ENCODE assay signal across 1 cellular context in genomic region chr15:75140080-75140879, GRCh38.
TF ChIP-seq lines count a peak whose summit lies in the region.

No MANE protein-coding gene starts in this region.

TF ChIP-seq in HepG2, 621 proteins besides CTCF, POLR2A, EP300 and RAD21 (continued from another document and continues in another):
- TF ChIP-seq, protein P1, sequence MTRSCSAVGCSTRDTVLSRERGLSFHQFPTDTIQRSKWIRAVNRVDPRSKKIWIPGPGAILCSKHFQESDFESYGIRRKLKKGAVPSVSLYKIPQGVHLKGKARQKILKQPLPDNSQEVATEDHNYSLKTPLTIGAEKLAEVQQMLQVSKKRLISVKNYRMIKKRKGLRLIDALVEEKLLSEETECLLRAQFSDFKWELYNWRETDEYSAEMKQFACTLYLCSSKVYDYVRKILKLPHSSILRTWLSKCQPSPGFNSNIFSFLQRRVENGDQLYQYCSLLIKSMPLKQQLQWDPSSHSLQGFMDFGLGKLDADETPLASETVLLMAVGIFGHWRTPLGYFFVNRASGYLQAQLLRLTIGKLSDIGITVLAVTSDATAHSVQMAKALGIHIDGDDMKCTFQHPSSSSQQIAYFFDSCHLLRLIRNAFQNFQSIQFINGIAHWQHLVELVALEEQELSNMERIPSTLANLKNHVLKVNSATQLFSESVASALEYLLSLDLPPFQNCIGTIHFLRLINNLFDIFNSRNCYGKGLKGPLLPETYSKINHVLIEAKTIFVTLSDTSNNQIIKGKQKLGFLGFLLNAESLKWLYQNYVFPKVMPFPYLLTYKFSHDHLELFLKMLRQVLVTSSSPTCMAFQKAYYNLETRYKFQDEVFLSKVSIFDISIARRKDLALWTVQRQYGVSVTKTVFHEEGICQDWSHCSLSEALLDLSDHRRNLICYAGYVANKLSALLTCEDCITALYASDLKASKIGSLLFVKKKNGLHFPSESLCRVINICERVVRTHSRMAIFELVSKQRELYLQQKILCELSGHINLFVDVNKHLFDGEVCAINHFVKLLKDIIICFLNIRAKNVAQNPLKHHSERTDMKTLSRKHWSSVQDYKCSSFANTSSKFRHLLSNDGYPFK (CRISPR knock-in tag; IDR thresholded peaks at IDR 0.05; ENCODE audit: borderline replicate concordance) = peak; percentile 68; the same call in 1 of the 2 replicates
- TF ChIP-seq NR2F1 (CRISPR knock-in tag; IDR thresholded peaks at IDR 0.05) (no peak), REPIN1 (CRISPR knock-in tag; IDR thresholded peaks at IDR 0.05; ENCODE audit: borderline replicate concordance, low read depth) (peak; percentile 88), HOXA5 (CRISPR knock-in tag; IDR thresholded peaks at IDR 0.05) (no peak), SKI (IDR thresholded peaks at IDR 0.05; ENCODE audit: partially characterized antibody) (peak; percentile 43), PAX8 (CRISPR knock-in tag; IDR thresholded peaks at IDR 0.05; ENCODE audit: borderline replicate concordance) (no peak), FIP1L1 (IDR thresholded peaks at IDR 0.05; ENCODE audit: borderline replicate concordance, insufficient read depth, low read depth, low read length) (no peak), NPAS2 (CRISPR knock-in tag; IDR thresholded peaks at IDR 0.05; ENCODE audit: borderline replicate concordance) (no peak), MZF1 (CRISPR knock-in tag; IDR thresholded peaks at IDR 0.05; ENCODE audit: borderline replicate concordance) (no peak), ZSCAN31 (CRISPR knock-in tag; IDR thresholded peaks at IDR 0.05; ENCODE audit: low read depth) (peak; percentile 69; the same call in 1 of the 2 replicates), ZKSCAN5 (CRISPR knock-in tag; IDR thresholded peaks at IDR 0.05) (no peak), HIVEP1 (CRISPR knock-in tag; IDR thresholded peaks at IDR 0.05) (0 out of 2 replicates have a peak, but pooled peaks have one; percentile 37), CEBPZ (IDR thresholded peaks at IDR 0.05; ENCODE audit: low read length) (no peak), ZNF556 (CRISPR knock-in tag; IDR thresholded peaks at IDR 0.05; ENCODE audit: borderline replicate concordance) (no peak; the same call in 1 of the 2 replicates), GATA4 (IDR thresholded peaks at IDR 0.05; ENCODE audit: borderline replicate concordance, low read depth) (peak; percentile 100), IRX3 (CRISPR knock-in tag; IDR thresholded peaks at IDR 0.05; ENCODE audit: borderline replicate concordance, low read depth) (no peak), FOXM1 (CRISPR knock-in tag; IDR thresholded peaks at IDR 0.05) (no peak), NR0B2 (CRISPR knock-in tag; IDR thresholded peaks at IDR 0.05) (no peak), ZMYM2 (CRISPR knock-in tag; IDR thresholded peaks at IDR 0.05) (peak; percentile 78), ZNF264 (CRISPR knock-in tag; IDR thresholded peaks at IDR 0.05) (peak; percentile 96), ZNF333 (CRISPR knock-in tag; IDR thresholded peaks at IDR 0.05; ENCODE audit: borderline replicate concordance) (no peak), FOXA3 (CRISPR knock-in tag; IDR thresholded peaks at IDR 0.05) (peak; percentile 86), ZNF350 (CRISPR knock-in tag; IDR thresholded peaks at IDR 0.05; ENCODE audit: borderline replicate concordance, low read depth) (peak; percentile 81; the same call in 1 of the 2 replicates), CHCHD3 (CRISPR knock-in tag; IDR thresholded peaks at IDR 0.05) (no peak), SRSF4 (IDR thresholded peaks at IDR 0.05; ENCODE audit: low read depth, low read length, poor library complexity, severe bottlenecking) (no peak), FOSL2 (CRISPR knock-in tag; IDR thresholded peaks at IDR 0.05) (peak; percentile 74)
- TF ChIP-seq, protein P2, sequence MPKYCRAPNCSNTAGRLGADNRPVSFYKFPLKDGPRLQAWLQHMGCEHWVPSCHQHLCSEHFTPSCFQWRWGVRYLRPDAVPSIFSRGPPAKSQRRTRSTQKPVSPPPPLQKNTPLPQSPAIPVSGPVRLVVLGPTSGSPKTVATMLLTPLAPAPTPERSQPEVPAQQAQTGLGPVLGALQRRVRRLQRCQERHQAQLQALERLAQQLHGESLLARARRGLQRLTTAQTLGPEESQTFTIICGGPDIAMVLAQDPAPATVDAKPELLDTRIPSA (CRISPR knock-in tag; IDR thresholded peaks at IDR 0.05; ENCODE audit: borderline replicate concordance) = no peak
- TF ChIP-seq, protein P3, sequence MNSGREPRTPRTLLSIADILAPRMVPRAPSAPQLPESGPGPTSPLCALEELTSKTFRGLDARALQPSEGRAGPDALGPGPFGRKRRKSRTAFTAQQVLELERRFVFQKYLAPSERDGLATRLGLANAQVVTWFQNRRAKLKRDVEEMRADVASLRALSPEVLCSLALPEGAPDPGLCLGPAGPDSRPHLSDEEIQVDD (CRISPR knock-in tag; IDR thresholded peaks at IDR 0.05; ENCODE audit: borderline replicate concordance) = no peak
- TF ChIP-seq, protein P4, sequence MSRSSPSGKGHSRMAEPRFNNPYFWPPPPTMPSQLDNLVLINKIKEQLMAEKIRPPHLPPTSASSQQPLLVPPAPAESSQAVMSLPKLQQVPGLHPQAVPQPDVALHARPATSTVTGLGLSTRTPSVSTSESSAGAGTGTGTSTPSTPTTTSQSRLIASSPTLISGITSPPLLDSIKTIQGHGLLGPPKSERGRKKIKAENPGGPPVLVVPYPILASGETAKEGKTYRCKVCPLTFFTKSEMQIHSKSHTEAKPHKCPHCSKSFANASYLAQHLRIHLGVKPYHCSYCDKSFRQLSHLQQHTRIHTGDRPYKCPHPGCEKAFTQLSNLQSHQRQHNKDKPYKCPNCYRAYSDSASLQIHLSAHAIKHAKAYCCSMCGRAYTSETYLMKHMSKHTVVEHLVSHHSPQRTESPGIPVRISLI (CRISPR knock-in tag; IDR thresholded peaks at IDR 0.05; ENCODE audit: borderline replicate concordance) = peak; percentile 51; the same call in 1 of the 2 replicates
- TF ChIP-seq, protein P5, sequence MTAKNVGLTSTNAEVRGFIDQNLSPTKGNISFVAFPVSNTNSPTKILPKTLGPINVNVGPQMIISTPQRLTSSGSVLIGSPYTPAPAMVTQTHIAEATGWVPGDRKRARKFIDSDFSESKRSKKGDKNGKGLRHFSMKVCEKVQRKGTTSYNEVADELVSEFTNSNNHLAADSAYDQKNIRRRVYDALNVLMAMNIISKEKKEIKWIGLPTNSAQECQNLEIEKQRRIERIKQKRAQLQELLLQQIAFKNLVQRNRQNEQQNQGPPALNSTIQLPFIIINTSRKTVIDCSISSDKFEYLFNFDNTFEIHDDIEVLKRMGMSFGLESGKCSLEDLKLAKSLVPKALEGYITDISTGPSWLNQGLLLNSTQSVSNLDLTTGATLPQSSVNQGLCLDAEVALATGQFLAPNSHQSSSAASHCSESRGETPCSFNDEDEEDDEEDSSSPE (CRISPR knock-in tag; IDR thresholded peaks at IDR 0.05) = 0 out of 2 replicates have a peak, but pooled peaks have one; percentile 16
- TF ChIP-seq, protein P6, sequence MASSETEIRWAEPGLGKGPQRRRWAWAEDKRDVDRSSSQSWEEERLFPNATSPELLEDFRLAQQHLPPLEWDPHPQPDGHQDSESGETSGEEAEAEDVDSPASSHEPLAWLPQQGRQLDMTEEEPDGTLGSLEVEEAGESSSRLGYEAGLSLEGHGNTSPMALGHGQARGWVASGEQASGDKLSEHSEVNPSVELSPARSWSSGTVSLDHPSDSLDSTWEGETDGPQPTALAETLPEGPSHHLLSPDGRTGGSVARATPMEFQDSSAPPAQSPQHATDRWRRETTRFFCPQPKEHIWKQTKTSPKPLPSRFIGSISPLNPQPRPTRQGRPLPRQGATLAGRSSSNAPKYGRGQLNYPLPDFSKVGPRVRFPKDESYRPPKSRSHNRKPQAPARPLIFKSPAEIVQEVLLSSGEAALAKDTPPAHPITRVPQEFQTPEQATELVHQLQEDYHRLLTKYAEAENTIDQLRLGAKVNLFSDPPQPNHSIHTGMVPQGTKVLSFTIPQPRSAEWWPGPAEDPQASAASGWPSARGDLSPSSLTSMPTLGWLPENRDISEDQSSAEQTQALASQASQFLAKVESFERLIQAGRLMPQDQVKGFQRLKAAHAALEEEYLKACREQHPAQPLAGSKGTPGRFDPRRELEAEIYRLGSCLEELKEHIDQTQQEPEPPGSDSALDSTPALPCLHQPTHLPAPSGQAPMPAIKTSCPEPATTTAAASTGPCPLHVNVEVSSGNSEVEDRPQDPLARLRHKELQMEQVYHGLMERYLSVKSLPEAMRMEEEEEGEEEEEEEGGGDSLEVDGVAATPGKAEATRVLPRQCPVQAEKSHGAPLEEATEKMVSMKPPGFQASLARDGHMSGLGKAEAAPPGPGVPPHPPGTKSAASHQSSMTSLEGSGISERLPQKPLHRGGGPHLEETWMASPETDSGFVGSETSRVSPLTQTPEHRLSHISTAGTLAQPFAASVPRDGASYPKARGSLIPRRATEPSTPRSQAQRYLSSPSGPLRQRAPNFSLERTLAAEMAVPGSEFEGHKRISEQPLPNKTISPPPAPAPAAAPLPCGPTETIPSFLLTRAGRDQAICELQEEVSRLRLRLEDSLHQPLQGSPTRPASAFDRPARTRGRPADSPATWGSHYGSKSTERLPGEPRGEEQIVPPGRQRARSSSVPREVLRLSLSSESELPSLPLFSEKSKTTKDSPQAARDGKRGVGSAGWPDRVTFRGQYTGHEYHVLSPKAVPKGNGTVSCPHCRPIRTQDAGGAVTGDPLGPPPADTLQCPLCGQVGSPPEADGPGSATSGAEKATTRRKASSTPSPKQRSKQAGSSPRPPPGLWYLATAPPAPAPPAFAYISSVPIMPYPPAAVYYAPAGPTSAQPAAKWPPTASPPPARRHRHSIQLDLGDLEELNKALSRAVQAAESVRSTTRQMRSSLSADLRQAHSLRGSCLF (CRISPR knock-in tag; IDR thresholded peaks at IDR 0.05; ENCODE audit: borderline replicate concordance) = no peak
- TF ChIP-seq, protein P7, sequence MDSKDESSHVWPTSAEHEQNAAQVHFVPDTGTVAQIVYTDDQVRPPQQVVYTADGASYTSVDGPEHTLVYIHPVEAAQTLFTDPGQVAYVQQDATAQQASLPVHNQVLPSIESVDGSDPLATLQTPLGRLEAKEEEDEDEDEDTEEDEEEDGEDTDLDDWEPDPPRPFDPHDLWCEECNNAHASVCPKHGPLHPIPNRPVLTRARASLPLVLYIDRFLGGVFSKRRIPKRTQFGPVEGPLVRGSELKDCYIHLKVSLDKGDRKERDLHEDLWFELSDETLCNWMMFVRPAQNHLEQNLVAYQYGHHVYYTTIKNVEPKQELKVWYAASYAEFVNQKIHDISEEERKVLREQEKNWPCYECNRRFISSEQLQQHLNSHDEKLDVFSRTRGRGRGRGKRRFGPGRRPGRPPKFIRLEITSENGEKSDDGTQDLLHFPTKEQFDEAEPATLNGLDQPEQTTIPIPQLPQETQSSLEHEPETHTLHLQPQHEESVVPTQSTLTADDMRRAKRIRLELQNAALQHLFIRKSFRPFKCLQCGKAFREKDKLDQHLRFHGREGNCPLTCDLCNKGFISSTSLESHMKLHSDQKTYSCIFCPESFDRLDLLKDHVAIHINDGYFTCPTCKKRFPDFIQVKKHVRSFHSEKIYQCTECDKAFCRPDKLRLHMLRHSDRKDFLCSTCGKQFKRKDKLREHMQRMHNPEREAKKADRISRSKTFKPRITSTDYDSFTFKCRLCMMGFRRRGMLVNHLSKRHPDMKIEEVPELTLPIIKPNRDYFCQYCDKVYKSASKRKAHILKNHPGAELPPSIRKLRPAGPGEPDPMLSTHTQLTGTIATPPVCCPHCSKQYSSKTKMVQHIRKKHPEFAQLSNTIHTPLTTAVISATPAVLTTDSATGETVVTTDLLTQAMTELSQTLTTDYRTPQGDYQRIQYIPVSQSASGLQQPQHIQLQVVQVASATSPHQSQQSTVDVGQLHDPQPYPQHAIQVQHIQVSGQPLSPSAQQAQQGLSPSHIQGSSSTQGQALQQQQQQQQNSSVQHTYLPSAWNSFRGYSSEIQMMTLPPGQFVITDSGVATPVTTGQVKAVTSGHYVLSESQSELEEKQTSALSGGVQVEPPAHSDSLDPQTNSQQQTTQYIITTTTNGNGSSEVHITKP (CRISPR knock-in tag; IDR thresholded peaks at IDR 0.05; ENCODE audit: low read depth) = peak; percentile 71; the same call in 1 of the 2 replicates
- TF ChIP-seq, protein P8, sequence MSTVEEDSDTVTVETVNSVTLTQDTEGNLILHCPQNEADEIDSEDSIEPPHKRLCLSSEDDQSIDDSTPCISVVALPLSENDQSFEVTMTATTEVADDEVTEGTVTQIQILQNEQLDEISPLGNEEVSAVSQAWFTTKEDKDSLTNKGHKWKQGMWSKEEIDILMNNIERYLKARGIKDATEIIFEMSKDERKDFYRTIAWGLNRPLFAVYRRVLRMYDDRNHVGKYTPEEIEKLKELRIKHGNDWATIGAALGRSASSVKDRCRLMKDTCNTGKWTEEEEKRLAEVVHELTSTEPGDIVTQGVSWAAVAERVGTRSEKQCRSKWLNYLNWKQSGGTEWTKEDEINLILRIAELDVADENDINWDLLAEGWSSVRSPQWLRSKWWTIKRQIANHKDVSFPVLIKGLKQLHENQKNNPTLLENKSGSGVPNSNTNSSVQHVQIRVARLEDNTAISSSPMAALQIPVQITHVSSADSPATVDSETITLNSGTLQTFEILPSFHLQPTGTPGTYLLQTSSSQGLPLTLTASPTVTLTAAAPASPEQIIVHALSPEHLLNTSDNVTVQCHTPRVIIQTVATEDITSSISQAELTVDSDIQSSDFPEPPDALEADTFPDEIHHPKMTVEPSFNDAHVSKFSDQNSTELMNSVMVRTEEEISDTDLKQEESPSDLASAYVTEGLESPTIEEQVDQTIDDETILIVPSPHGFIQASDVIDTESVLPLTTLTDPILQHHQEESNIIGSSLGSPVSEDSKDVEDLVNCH (CRISPR knock-in tag; IDR thresholded peaks at IDR 0.05) = no peak
- TF ChIP-seq, protein P9, sequence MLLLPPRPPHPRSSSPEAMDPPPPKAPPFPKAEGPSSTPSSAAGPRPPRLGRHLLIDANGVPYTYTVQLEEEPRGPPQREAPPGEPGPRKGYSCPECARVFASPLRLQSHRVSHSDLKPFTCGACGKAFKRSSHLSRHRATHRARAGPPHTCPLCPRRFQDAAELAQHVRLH (CRISPR knock-in tag; IDR thresholded peaks at IDR 0.05; ENCODE audit: borderline replicate concordance, low read depth) = peak; percentile 28
